Comparison of ENCODE assay signal across 23 cellular contexts in the genomic region with DNA sequence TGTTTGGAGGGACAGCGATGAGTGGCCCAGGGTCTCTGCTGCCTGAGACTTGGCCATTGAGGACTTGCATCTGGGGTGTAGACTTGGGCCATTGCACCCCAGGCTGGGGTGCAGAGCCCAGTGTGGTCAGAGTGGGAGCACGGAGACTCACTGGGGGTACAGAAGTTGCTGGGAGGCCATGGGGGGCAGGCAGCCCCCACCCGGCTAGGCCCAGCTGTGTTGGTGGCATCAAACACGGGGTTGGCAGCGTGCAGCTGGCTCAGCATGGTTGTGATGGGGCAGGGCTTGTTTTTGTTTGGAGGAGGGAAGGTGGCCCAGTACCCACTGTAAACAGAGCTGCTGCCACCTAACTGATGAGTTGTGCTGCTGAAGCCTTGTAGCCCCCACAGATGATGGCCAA.
"Had no signal": no experiment of that assay in that cellular context is flagged by ENCODE, and none has a peak within 500 bp of the region (broad histone marks: within the 10 kb centered on the region; RNA-seq: fewer than 3 reads in every experiment).

No MANE protein-coding gene starts in this region.

- H3K4me2 ChIP-seq: smooth muscle cell had no signal

- H3K4me1 Mint-ChIP-seq: naive B cell; stimulated activated effector memory CD8-positive, alpha-beta T cell treated with anti-CD3 and anti-CD28 coated beads, Interleukin-12 subunit alpha, Interleukin-12 subunit beta, amount 100 ng/mL, for 72 hours had no signal

- H3K27me3 ChIP-seq: esophagus muscularis mucosa, gastrocnemius medialis, suprapubic skin, thyroid gland, uterus had no signal

- H3K4me3 Mint-ChIP-seq: naive B cell; nephron; stimulated activated effector memory CD8-positive, alpha-beta T cell treated with anti-CD3 and anti-CD28 coated beads, Interleukin-12 subunit alpha, Interleukin-12 subunit beta, amount 100 ng/mL, for 72 hours; type B pancreatic cell had no signal

- H3K27ac ChIP-seq: coronary artery, dorsolateral prefrontal cortex, epithelial cell of prostate, esophagus muscularis mucosa, gastrocnemius medialis, left lung, psoas muscle, suprapubic skin, thyroid gland, uterus had no signal

- H3K4me3 ChIP-seq: coronary artery, dorsolateral prefrontal cortex, esophagus muscularis mucosa, gastrocnemius medialis, left lung, lung, psoas muscle, smooth muscle cell, suprapubic skin, thyroid gland, uterus had no signal

- H3K9me3 Mint-ChIP-seq: naive B cell; nephron; stimulated activated effector memory CD8-positive, alpha-beta T cell treated with anti-CD3 and anti-CD28 coated beads, Interleukin-12 subunit alpha, Interleukin-12 subunit beta, amount 100 ng/mL, for 72 hours; type B pancreatic cell had no signal

- DNase-seq: dorsolateral prefrontal cortex; effector memory CD4-positive, alpha-beta T cell; gastrocnemius medialis; islet precursor cell; mesendoderm; naive B cell; retina; stimulated activated CD4-positive, alpha-beta T cell treated with anti-CD3 and anti-CD28 coated beads, Interleukin-4, amount 100 ng/mL, for 1 hour; stimulated activated CD8-positive, alpha-beta memory T cell treated with anti-CD3 and anti-CD28 coated beads, Interleukin-4, amount 100 ng/mL, for 48 hours; stimulated activated naive CD8-positive, alpha-beta T cell treated with anti-CD3 and anti-CD28 coated beads, Interleukin-15, Interleukin-2, amounts not matched to agents 100 U/mL and 50 U/mL, for 24 hours; thyroid gland; uterus had no signal

- H3K36me3 Mint-ChIP-seq: naive B cell; stimulated activated effector memory CD8-positive, alpha-beta T cell treated with anti-CD3 and anti-CD28 coated beads, Interleukin-12 subunit alpha, Interleukin-12 subunit beta, amount 100 ng/mL, for 72 hours had no signal

- H3K36me3 ChIP-seq: esophagus muscularis mucosa, gastrocnemius medialis, left lung, suprapubic skin, thyroid gland, uterus had no signal

- H3K4me1 ChIP-seq: left lung, psoas muscle, thyroid gland, uterus had no signal

- H3K27ac Mint-ChIP-seq: naive B cell; nephron; stimulated activated effector memory CD8-positive, alpha-beta T cell treated with anti-CD3 and anti-CD28 coated beads, Interleukin-12 subunit alpha, Interleukin-12 subunit beta, amount 100 ng/mL, for 72 hours; type B pancreatic cell had no signal

- ATAC-seq: gastrocnemius medialis; left lung; psoas muscle; stimulated activated naive CD8-positive, alpha-beta T cell treated with anti-CD3 and anti-CD28 coated beads, Interleukin-15, Interleukin-2, amounts not matched to agents 100 U/mL and 50 U/mL, for 24 hours had no signal

- H3K9me3 ChIP-seq: esophagus muscularis mucosa, gastrocnemius medialis, left lung, psoas muscle, suprapubic skin, thyroid gland, uterus had no signal
